Comparison of ENCODE assay signal across 1 cellular context in genomic region chrX:49043220-49043986, GRCh38.
TF ChIP-seq lines count a peak whose summit lies in the region.

Gene TFE3, minus strand, starts transcription at chrX:49043357. Its CDS starts 131 bp downstream, at chrX:49043226.

TF ChIP-seq in HEK293, 187 proteins besides CTCF, POLR2A, EP300 and RAD21 (continued from another document):
- TF ChIP-seq ZBTB26 (tag by site-specific recombination; optimal IDR thresholded peaks at IDR 0.05) (peak; percentile 43), GLIS1 (tag by site-specific recombination; IDR thresholded peaks at IDR 0.05) (0 out of 2 replicates have a peak, but pooled peaks have one; percentile 32), ZNF114 (tag by site-specific recombination; IDR thresholded peaks at IDR 0.05) (no peak)
